Comparison of ENCODE assay signal across 8 cellular contexts in the genomic region with DNA sequence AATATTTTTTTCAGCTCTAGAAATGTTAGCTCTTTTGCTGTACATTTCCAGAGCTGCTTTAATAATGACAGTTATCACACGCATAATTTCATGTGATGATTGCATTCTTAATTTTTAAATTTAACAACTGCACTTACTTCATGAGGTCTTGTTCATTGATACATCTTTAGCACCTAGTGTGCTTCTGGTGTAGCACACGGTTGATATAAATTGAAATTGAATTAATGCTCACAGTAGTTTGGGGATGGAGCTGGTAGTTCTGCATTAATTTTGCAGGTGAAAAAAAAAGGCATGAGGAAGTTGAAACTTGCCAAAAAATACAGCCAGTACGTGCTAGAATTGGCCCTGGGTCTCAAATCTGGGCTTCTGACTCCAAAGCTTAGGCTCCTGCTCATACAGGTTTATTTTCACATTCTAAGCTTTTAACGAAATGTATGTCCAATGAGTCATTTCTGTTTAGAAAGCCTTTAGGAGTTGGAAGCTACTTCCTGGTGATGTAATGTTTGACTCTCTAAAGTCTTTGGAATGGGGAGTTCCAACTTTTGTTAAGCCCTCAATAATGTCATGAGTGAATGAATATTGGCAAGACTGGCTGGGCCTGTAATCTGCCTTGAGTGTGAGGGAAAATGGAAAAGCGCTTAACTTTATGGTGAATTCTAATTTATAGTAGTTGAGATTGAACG. TPM values are rescaled to one million over a fixed set of nuclear protein-coding genes. Genes with fewer than 3 reads are reported as not detected.
DNase-seq lines count a peak whose midpoint lies in the region; ATAC-seq and TF ChIP-seq lines count a peak whose summit lies in the region.

No MANE protein-coding gene starts in this region.

- intact Hi-C loops in natural killer cell (cut with micrococcal nuclease), result no loop called here

- no peak for TF ChIP-seq POLR2A in GM18505 (IDR thresholded peaks at IDR 0.05; ENCODE audit: borderline replicate concordance, extremely low read depth, insufficient read depth, insufficient read length)

- 80 to 82% methylated on average over 6 of the region's 6 CpGs for WGBS in endodermal cell (ENCODE audit: insufficient coverage in 1 of 2, insufficient read length in 1 of 2), 2 experiments

- H3K27me3 ChIP-seq in endodermal cell (ENCODE audit: control insufficient read depth, insufficient read depth, low read length, poor library complexity, severe bottlenecking), result no peaks in the 10 kb centered on the region

- no peak overlapping the region for H3K4me3 ChIP-seq in endodermal cell (ENCODE audit: low read length)

- peaks cover 46% of the 10 kb centered on the region for H3K36me3 ChIP-seq in endodermal cell (ENCODE audit: control insufficient read depth, insufficient read depth, low read length)

- H3K27me3 Mint-ChIP-seq in endodermal cell (ENCODE audit: insufficient read depth), result no peaks in the 10 kb centered on the region
- no peaks in the 10 kb centered on the region for H3K27me3 Mint-ChIP-seq in natural killer cell (ENCODE audit: low read depth in 2 of 2)
- no peaks in the 10 kb centered on the region for H3K27me3 Mint-ChIP-seq in T-helper 2 cell treated with Interferon-gamma antibody and Interleukin-4, amounts not matched to agents 5 μg/mL and 100 μg/mL, for 36 hours (ENCODE audit: low read depth)

- H3K4me1 ChIP-seq in endodermal cell (ENCODE audit: control insufficient read depth, insufficient read depth, low read length), result no peaks in the 10 kb centered on the region

- no peak for ATAC-seq in natural killer cell
- no peak for ATAC-seq in GM18505 (IDR thresholded peaks at IDR 0.05; ENCODE audit: unreplicated experiment)

- H3K9ac ChIP-seq in endodermal cell (ENCODE audit: extremely low read depth, low read length, poor library complexity, severe bottlenecking), result no peak overlapping the region

- H3K9me3 Mint-ChIP-seq in endodermal cell, result no peaks in the 10 kb centered on the region
- no peaks in the 10 kb centered on the region for H3K9me3 Mint-ChIP-seq in natural killer cell
- H3K9me3 Mint-ChIP-seq in T-helper 2 cell treated with Interferon-gamma antibody and Interleukin-4, amounts not matched to agents 5 μg/mL and 100 μg/mL, for 36 hours, result no peaks in the 10 kb centered on the region

- H3K27ac Mint-ChIP-seq in endodermal cell (peak overlapping the region; percentile 52), natural killer cell (peak overlapping the region; percentile 72 to 82)
- H3K27ac Mint-ChIP-seq in T-helper 2 cell treated with Interferon-gamma antibody and Interleukin-4, amounts not matched to agents 5 μg/mL and 100 μg/mL, for 36 hours, result no peak overlapping the region

- peaks cover 41% of the 10 kb centered on the region for H3K36me3 Mint-ChIP-seq in endodermal cell (ENCODE audit: low read depth)
- no peaks in the 10 kb centered on the region for H3K36me3 Mint-ChIP-seq in natural killer cell
- peaks cover 29% of the 10 kb centered on the region for H3K36me3 Mint-ChIP-seq in T-helper 2 cell treated with Interferon-gamma antibody and Interleukin-4, amounts not matched to agents 5 μg/mL and 100 μg/mL, for 36 hours (ENCODE audit: low read depth)

- H3K27ac ChIP-seq in endodermal cell (ENCODE audit: low read depth, low read length), result no peak overlapping the region

- TF ChIP-seq CTCF in endodermal cell (conservative IDR thresholded peaks at IDR 0.05), result no peak
- TF ChIP-seq CTCF in natural killer cell (IDR thresholded peaks at IDR 0.05), result no peak

- no peaks in the 10 kb centered on the region for H3K9me3 ChIP-seq in endodermal cell (ENCODE audit: control insufficient read depth, low read length)

- DNase-seq in DMS153 treated with DMSO at 0.1 percent for 48 hours (lab: John Stamatoyannopoulos, UW; ENCODE audit: unreplicated experiment) (peak; percentile 28), NCI-H774 (lab: John Stamatoyannopoulos, UW) (peak; percentile 51), endodermal cell (no peak), natural killer cell (no peak), mucosa of gallbladder (ENCODE audit: low spot score) (no peak)
- DNase-seq in T-helper 2 cell treated with Interferon-gamma antibody and Interleukin-4, amounts not matched to agents 5 μg/mL and 100 μg/mL, for 36 hours (ENCODE audit: low spot score), result no peak
- DNase-seq in activated effector memory CD4-positive, alpha-beta T cell treated with Interleukin-2 at 50 U/mL for 16 hours, result no peak

- H3K4me3 Mint-ChIP-seq in endodermal cell, result no peak overlapping the region
- H3K4me3 Mint-ChIP-seq in natural killer cell, result no peak overlapping the region
- H3K4me3 Mint-ChIP-seq in T-helper 2 cell treated with Interferon-gamma antibody and Interleukin-4, amounts not matched to agents 5 μg/mL and 100 μg/mL, for 36 hours, result no peak overlapping the region

- H3K4me1 Mint-ChIP-seq in endodermal cell, result peaks cover 32% of the 10 kb centered on the region
- peaks cover 51 to 57% of the 10 kb centered on the region in 2 donors for H3K4me1 Mint-ChIP-seq in natural killer cell
- peaks cover 38% of the 10 kb centered on the region for H3K4me1 Mint-ChIP-seq in T-helper 2 cell treated with Interferon-gamma antibody and Interleukin-4, amounts not matched to agents 5 μg/mL and 100 μg/mL, for 36 hours (ENCODE audit: low read depth)

RNA-seq across cellular contexts. Expression of a gene that starts 10.9 kb away (rescaled TPM):
- total RNA-seq in endodermal cell (100 to 1,000 TPM; 236 to 238 TPM), natural killer cell (100 to 1,000 TPM; 101 to 122 (median 112) TPM), mucosa of gallbladder (276 TPM)
- 221 TPM for polyA plus RNA-seq in endodermal cell (2013, experiment 1 of 2)
- polyA plus RNA-seq in endodermal cell (2013, experiment 2 of 2), result 214 TPM

RNA-seq across cellular contexts. Expression of a gene that starts 36.5 kb away (rescaled TPM):
- total RNA-seq in endodermal cell (10 to 100 TPM; 19.9 to 22.2 TPM), natural killer cell (10 to 100 TPM in 1 of 3 donors, 1 to 10 TPM in 2; 5.6 to 10.1 (median 6.8) TPM), mucosa of gallbladder (20.1 TPM)
- polyA plus RNA-seq in endodermal cell (2013, experiment 1 of 2), result 24.4 TPM
- polyA plus RNA-seq in endodermal cell (2013, experiment 2 of 2), result 22.3 TPM

Comparison
In these comparisons a context has a peak if more than half of its experiments do, and no peak if none do; other contexts are left out.
1. DNase-seq: peak in DMS153 treated with DMSO at 0.1 percent for 48 hours (single experiment) and NCI-H774 (single experiment); none in endodermal cell (single experiment), natural killer cell (single experiment), T-helper 2 cell treated with Interferon-gamma antibody and Interleukin-4, amounts not matched to agents 5 μg/mL and 100 μg/mL, for 36 hours (single experiment), mucosa of gallbladder (single experiment) and activated effector memory CD4-positive, alpha-beta T cell treated with Interleukin-2 at 50 U/mL for 16 hours (single experiment).